In the genomic region with DNA sequence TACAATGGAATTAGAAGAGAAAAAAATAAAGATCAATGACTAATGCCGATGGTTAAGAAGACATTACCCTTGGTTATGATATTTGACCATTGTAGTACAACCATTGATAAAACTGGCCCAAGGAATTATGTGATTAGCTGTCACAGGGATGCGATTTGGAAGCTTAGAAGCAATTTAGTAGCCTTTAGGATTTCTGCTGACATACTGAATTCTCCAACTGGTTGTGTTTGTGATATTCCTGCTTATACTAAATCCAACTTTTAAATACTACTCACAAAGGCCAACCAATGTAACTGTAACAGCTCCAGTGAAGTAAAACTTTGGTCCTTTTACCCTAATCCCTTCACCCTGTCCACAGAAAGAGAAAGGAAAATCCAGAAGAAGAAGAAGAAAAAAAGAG, we compare ENCODE assay signal across 4 cellular contexts.
TF ChIP-seq lines count a peak whose summit lies in the region.

No MANE protein-coding gene starts in this region.

TF ChIP-seq in SK-N-SH, 30 proteins besides CTCF, POLR2A, EP300 and RAD21:
- no peak for TF ChIP-seq FOSL2 (IDR thresholded peaks at IDR 0.05; ENCODE audit: borderline replicate concordance, low read depth)
- TF ChIP-seq SIN3A (IDR thresholded peaks at IDR 0.05; ENCODE audit: borderline replicate concordance, low read depth, low read length), result no peak
- no peak for TF ChIP-seq TAF1 (IDR thresholded peaks at IDR 0.05; ENCODE audit: borderline replicate concordance, low read depth, low read length)
TF ChIP-seq in SK-N-SH: peak in this region for 0.

TF ChIP-seq in SK-N-SH treated with all-trans-retinoic acid at 6 μM for 48 hours, 23 proteins besides CTCF, POLR2A, EP300 and RAD21:
- no peak for TF ChIP-seq CSDC2 (CRISPR knock-in tag; IDR thresholded peaks at IDR 0.05)
- no peak for TF ChIP-seq ZNF8 (CRISPR knock-in tag; IDR thresholded peaks at IDR 0.05)
- TF ChIP-seq, protein P1, sequence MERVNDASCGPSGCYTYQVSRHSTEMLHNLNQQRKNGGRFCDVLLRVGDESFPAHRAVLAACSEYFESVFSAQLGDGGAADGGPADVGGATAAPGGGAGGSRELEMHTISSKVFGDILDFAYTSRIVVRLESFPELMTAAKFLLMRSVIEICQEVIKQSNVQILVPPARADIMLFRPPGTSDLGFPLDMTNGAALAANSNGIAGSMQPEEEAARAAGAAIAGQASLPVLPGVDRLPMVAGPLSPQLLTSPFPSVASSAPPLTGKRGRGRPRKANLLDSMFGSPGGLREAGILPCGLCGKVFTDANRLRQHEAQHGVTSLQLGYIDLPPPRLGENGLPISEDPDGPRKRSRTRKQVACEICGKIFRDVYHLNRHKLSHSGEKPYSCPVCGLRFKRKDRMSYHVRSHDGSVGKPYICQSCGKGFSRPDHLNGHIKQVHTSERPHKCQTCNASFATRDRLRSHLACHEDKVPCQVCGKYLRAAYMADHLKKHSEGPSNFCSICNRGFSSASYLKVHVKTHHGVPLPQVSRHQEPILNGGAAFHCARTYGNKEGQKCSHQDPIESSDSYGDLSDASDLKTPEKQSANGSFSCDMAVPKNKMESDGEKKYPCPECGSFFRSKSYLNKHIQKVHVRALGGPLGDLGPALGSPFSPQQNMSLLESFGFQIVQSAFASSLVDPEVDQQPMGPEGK (CRISPR knock-in tag; IDR thresholded peaks at IDR 0.05; ENCODE audit: borderline replicate concordance), result no peak
- TF ChIP-seq, protein P2, sequence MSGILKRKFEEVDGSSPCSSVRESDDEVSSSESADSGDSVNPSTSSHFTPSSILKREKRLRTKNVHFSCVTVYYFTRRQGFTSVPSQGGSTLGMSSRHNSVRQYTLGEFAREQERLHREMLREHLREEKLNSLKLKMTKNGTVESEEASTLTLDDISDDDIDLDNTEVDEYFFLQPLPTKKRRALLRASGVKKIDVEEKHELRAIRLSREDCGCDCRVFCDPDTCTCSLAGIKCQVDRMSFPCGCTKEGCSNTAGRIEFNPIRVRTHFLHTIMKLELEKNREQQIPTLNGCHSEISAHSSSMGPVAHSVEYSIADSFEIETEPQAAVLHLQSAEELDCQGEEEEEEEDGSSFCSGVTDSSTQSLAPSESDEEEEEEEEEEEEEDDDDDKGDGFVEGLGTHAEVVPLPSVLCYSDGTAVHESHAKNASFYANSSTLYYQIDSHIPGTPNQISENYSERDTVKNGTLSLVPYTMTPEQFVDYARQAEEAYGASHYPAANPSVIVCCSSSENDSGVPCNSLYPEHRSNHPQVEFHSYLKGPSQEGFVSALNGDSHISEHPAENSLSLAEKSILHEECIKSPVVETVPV (CRISPR knock-in tag; IDR thresholded peaks at IDR 0.05), result no peak
- no peak for TF ChIP-seq RARB (CRISPR knock-in tag; IDR thresholded peaks at IDR 0.05)
- TF ChIP-seq ZNF565 (CRISPR knock-in tag; conservative IDR thresholded peaks at IDR 0.05; ENCODE audit: low read depth), result no peak
TF ChIP-seq in SK-N-SH treated with all-trans-retinoic acid at 6 μM for 48 hours: peak in this region for 0.

TF ChIP-seq in GM23338, 12 proteins besides CTCF, POLR2A, EP300 and RAD21:
- TF ChIP-seq CREB1 (CRISPR knock-in tag; IDR thresholded peaks at IDR 0.05; ENCODE audit: low read depth), result no peak
- no peak for TF ChIP-seq NANOG (IDR thresholded peaks at IDR 0.05; ENCODE audit: borderline replicate concordance)

TF ChIP-seq in K562, 482 proteins besides CTCF, POLR2A, EP300 and RAD21:
- TF ChIP-seq ZNF316 (IDR thresholded peaks at IDR 0.05), result peak; percentile 77
- 0 out of 2 replicates have a peak, but pooled peaks have one; percentile 21 for TF ChIP-seq MAFF (IDR thresholded peaks at IDR 0.05; ENCODE audit: low read length)
- TF ChIP-seq MAFK (IDR thresholded peaks at IDR 0.05; ENCODE audit: low read length), result 0 out of 2 replicates have a peak, but pooled peaks have one; percentile 8
- TF ChIP-seq TEAD2 (tag; IDR thresholded peaks at IDR 0.05), result no peak
- TF ChIP-seq, protein P3, sequence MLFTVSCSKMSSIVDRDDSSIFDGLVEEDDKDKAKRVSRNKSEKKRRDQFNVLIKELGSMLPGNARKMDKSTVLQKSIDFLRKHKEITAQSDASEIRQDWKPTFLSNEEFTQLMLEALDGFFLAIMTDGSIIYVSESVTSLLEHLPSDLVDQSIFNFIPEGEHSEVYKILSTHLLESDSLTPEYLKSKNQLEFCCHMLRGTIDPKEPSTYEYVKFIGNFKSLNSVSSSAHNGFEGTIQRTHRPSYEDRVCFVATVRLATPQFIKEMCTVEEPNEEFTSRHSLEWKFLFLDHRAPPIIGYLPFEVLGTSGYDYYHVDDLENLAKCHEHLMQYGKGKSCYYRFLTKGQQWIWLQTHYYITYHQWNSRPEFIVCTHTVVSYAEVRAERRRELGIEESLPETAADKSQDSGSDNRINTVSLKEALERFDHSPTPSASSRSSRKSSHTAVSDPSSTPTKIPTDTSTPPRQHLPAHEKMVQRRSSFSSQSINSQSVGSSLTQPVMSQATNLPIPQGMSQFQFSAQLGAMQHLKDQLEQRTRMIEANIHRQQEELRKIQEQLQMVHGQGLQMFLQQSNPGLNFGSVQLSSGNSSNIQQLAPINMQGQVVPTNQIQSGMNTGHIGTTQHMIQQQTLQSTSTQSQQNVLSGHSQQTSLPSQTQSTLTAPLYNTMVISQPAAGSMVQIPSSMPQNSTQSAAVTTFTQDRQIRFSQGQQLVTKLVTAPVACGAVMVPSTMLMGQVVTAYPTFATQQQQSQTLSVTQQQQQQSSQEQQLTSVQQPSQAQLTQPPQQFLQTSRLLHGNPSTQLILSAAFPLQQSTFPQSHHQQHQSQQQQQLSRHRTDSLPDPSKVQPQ (CRISPR knock-in tag; IDR thresholded peaks at IDR 0.05; ENCODE audit: borderline replicate concordance), result no peak
- peak; percentile 69 for TF ChIP-seq C11orf30 (IDR thresholded peaks at IDR 0.05; ENCODE audit: low read depth)
- peak; percentile 48; the same call in 1 of the 2 replicates for TF ChIP-seq MAFG (tag; conservative IDR thresholded peaks at IDR 0.05)
